Comparison of ENCODE assay signal across 24 cellular contexts in the genomic region with DNA sequence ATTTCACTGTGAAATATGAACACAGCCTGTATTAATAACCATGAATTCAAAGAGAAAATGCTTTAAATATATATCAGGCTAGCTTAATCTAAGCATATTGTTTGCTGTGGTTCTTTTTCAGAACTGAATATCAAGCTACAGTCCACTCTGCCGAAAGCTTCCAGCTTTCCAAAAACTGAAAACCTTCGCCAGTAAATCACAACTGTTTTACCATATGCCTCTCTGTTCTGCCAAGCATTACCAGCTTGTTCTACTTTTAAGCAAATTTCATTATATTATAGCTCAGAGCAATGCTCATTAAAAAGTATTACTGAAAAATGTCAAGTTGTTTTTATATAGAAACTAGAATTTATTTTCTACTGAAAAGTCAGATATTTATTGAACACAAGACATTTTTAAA.
DNase-seq lines count a peak whose midpoint lies in the region; FAIRE-seq and TF ChIP-seq lines count a peak whose summit lies in the region.
"Had no signal": no experiment of that assay in that cellular context is flagged by ENCODE, and none has a peak within 500 bp of the region (broad histone marks: within the 10 kb centered on the region; RNA-seq: fewer than 3 reads in every experiment).

No MANE protein-coding gene starts in this region.

- DNase-seq in NCI-H1694 treated with DMSO at 0.1 percent for 48 hours (lab: John Stamatoyannopoulos, UW) (peak; percentile 92), cerebellar cortex (ENCODE audit: low spot score) (peak; percentile 96), inferior parietal cortex (ENCODE audit: extremely low spot score) (peak; percentile 62), brain microvascular endothelial cell (no peak), nucleus accumbens (lab: John Stamatoyannopoulos, UW) (no peak), SW 1271 (lab: John Stamatoyannopoulos, UW) (no peak), small intestine (no peak)
- DNase-seq: Caco-2; CD8-positive, alpha-beta T cell; DMS79 treated with DMSO at 0.1 percent for 48 hours; IMR-90; KG1; MG63; NCI-H1048; NCI-H1417; NCI-H187 treated with DMSO at 0.1 percent for 48 hours; NCI-H526 treated with DMSO at 0.1 percent for 48 hours; Right ventricle myocardium superior; RPMI8226 had no signal

- no peak for TF ChIP-seq CTCF in brain microvascular endothelial cell (IDR thresholded peaks at IDR 0.05; ENCODE audit: low read depth, low read length, missing control alignments)

- in situ Hi-C loops in brain microvascular endothelial cell (cut with HindIII; ENCODE audit: low pct_ligation_motif_present, low sequenced_read_pairs) = no loop called here

- 86 to 94% (median 94%) methylated on average over 2 of the region's 2 CpGs for WGBS in small intestine, 3 donors

- no peak overlapping the region for H3K4me3 ChIP-seq in brain microvascular endothelial cell (ENCODE audit: low read depth, low read length)
- H3K4me3 ChIP-seq in small intestine (ENCODE audit: low read depth in 1 of 2, low read length in 2 of 2) = no peak overlapping the region
- H3K4me3 ChIP-seq: MG63, SJSA1 had no signal

- H3K27ac ChIP-seq in brain microvascular endothelial cell = no peak overlapping the region
- H3K27ac ChIP-seq in small intestine (ENCODE audit: low read depth in 1 of 2, low read length in 1 of 2) = no peak overlapping the region
- H3K27ac ChIP-seq: C4-2B, SJSA1 had no signal

- H3K9me3 ChIP-seq in small intestine (ENCODE audit: control insufficient read depth, low read depth) = no peaks in the 10 kb centered on the region
- H3K9me3 ChIP-seq: Caco-2, MG63, SJSA1 had no signal

- H3K4me1 ChIP-seq in small intestine (ENCODE audit: control insufficient read depth in 2 of 2, insufficient read depth in 1 of 2, low read depth in 1 of 2, low read length in 1 of 2) = no peaks in the 10 kb centered on the region
- H3K4me1 ChIP-seq: Caco-2, SJSA1 had no signal

- H3K27me3 ChIP-seq in brain microvascular endothelial cell (replicated peaks) = no peaks in the 10 kb centered on the region
- H3K27me3 ChIP-seq in small intestine (ENCODE audit: control insufficient read depth in 2 of 2, insufficient read depth in 2 of 2, low read length in 2 of 2) = no peaks in the 10 kb centered on the region
- H3K27me3 ChIP-seq: MG63, SJSA1 had no signal

- H3K36me3 ChIP-seq in brain microvascular endothelial cell (replicated peaks) = no peaks in the 10 kb centered on the region
- H3K36me3 ChIP-seq in small intestine (ENCODE audit: control insufficient read depth in 2 of 2, insufficient read depth in 2 of 2, low read length in 2 of 2) = no peaks in the 10 kb centered on the region
- H3K36me3 ChIP-seq: MG63, SJSA1 had no signal

- FAIRE-seq in small intestine (lab: Jason Lieb, UNC) = no peak
- FAIRE-seq: GM12892, GM19239, H54 had no signal

Comparison
In these comparisons a context has a peak if more than half of its experiments do, and no peak if none do; other contexts are left out.
1. DNase-seq: peak in NCI-H1694 treated with DMSO at 0.1 percent for 48 hours (single experiment), cerebellar cortex (single experiment) and inferior parietal cortex (single experiment); none in brain microvascular endothelial cell (single experiment), nucleus accumbens (0 of 56), SW 1271 (0 of 2) and small intestine (single experiment).